In genomic region chr1:200558866-200559459, GRCh38 we compare ENCODE assay signal across 9 cellular contexts.
DNase-seq lines count a peak whose midpoint lies in the region; ATAC-seq, FAIRE-seq and TF ChIP-seq lines count a peak whose summit lies in the region.
"Had no signal": no experiment of that assay in that cellular context is flagged by ENCODE, and none has a peak within 500 bp of the region (broad histone marks: within the 10 kb centered on the region; RNA-seq: fewer than 3 reads in every experiment).

No MANE protein-coding gene starts in this region.

- peak; percentile 57 for TF ChIP-seq CTCF in bronchial epithelial cell (IDR thresholded peaks at IDR 0.05; ENCODE audit: insufficient read depth, low read length, severe bottlenecking)

- FAIRE-seq in bronchial epithelial cell (lab: Jason Lieb, UNC), result no peak

- peak; percentile 5 for DNase-seq in DMS 273 treated with DMSO at 0.1 percent for 48 hours (lab: John Stamatoyannopoulos, UW)
- peak; percentile 54 for DNase-seq in NCI-H460 (ENCODE audit: extremely low read depth, low read depth)
- peak; percentile 67 for DNase-seq in bronchial epithelial cell (ENCODE audit: low read depth)
- peak; percentile 64 to 71 for DNase-seq in lung microvascular endothelial cell (ENCODE audit: low read depth in 2 of 2)
- no peak for DNase-seq in NCI-H1417 treated with DMSO at 0.1 percent for 48 hours (lab: John Stamatoyannopoulos, UW)

- no peak overlapping the region for H3K4me3 ChIP-seq in bronchial epithelial cell (ENCODE audit: low read depth, low read length)
- H3K4me3 ChIP-seq: skin epidermis had no signal

- no peaks in the 10 kb centered on the region for H3K36me3 ChIP-seq in bronchial epithelial cell (ENCODE audit: control insufficient read depth, insufficient read depth, low read length)

- ATAC-seq in GM21576 (IDR thresholded peaks at IDR 0.05; ENCODE audit: unreplicated experiment) (peak; percentile 49), HG03108 (IDR thresholded peaks at IDR 0.05; ENCODE audit: unreplicated experiment) (no peak), GM21381 (IDR thresholded peaks at IDR 0.05; ENCODE audit: unreplicated experiment) (no peak)

- H3K27me3 ChIP-seq in bronchial epithelial cell (ENCODE audit: control insufficient read depth, insufficient read depth, low read length), result no peaks in the 10 kb centered on the region
